1 cellular context compared by ENCODE assay signal in the genomic region with DNA sequence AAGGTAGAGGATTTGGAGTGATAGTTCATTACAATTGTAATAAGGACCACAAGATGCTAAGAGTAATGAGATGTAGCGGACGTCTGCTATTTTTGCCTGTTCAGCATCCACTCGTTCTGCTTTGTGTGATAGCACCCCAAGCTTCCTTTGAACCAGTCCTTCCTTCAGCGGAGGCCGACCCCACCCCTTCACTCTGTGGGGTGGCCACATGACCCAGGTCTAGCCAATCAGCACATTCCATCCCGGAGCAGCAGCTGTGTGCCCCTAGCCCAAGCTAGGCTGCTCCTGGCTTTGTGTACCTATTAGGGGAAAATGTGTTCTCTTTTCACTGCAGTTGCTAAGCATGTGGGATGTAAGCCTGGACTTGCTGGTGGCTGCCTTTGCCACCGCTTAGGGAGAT.
TF ChIP-seq lines count a peak whose summit lies in the region.

No MANE protein-coding gene starts in this region.

TF ChIP-seq in K562, 482 proteins besides CTCF, POLR2A, EP300 and RAD21:
- TF ChIP-seq, protein P1, sequence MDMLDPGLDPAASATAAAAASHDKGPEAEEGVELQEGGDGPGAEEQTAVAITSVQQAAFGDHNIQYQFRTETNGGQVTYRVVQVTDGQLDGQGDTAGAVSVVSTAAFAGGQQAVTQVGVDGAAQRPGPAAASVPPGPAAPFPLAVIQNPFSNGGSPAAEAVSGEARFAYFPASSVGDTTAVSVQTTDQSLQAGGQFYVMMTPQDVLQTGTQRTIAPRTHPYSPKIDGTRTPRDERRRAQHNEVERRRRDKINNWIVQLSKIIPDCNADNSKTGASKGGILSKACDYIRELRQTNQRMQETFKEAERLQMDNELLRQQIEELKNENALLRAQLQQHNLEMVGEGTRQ (CRISPR knock-in tag; IDR thresholded peaks at IDR 0.05) = peak; percentile 80
TF ChIP-seq in K562: peak in this region for 1; not testable (repeated sequence) for 481.
